Comparison of ENCODE assay signal across 1 cellular context in the genomic region with DNA sequence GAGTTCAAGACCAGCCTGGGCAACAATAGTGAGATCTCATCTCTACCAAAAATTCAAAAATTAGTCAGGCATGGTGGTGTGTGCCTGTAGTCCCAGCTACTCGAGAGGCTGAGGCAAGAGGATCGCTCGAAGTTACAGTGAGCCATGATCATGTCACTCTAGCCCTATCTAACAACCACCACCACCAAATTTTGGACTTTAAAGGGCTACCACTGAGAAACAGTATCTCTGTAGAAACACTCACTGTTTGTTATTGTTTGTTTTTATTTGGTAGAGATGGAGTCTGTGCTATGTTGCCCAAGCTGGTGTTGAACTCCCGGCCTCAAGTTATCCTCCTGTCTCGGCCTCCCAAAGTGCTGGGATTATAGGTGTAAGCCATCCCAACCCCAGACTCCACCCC.
TF ChIP-seq lines count a peak whose summit lies in the region.

No MANE protein-coding gene starts in this region.

TF ChIP-seq in SK-N-SH, 30 proteins besides CTCF, POLR2A, EP300 and RAD21 (continued from another document):
- TF ChIP-seq USF2 (IDR thresholded peaks at IDR 0.05; ENCODE audit: borderline replicate concordance, low read depth, low read length) = no peak
- no peak for TF ChIP-seq RFX5 (IDR thresholded peaks at IDR 0.05; ENCODE audit: low read length)
- no peak for TF ChIP-seq JUND (IDR thresholded peaks at IDR 0.05)
- TF ChIP-seq, protein P1, sequence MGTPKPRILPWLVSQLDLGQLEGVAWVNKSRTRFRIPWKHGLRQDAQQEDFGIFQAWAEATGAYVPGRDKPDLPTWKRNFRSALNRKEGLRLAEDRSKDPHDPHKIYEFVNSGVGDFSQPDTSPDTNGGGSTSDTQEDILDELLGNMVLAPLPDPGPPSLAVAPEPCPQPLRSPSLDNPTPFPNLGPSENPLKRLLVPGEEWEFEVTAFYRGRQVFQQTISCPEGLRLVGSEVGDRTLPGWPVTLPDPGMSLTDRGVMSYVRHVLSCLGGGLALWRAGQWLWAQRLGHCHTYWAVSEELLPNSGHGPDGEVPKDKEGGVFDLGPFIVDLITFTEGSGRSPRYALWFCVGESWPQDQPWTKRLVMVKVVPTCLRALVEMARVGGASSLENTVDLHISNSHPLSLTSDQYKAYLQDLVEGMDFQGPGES (IDR thresholded peaks at IDR 0.05; ENCODE audit: low read depth, low read length) = no peak
- TF ChIP-seq NRF1 (IDR thresholded peaks at IDR 0.05; ENCODE audit: low read depth, low read length) = no peak
TF ChIP-seq in SK-N-SH: peak in this region for 0.
